In genomic region chr17:21341925-21342540, GRCh38 we compare ENCODE assay signal across 2 cellular contexts. TPM values are rescaled to one million over a fixed set of nuclear protein-coding genes. Genes with fewer than 3 reads are reported as not detected.
"Had no signal": no experiment of that assay in that cellular context is flagged by ENCODE, and none has a peak within 500 bp of the region (broad histone marks: within the 10 kb centered on the region; RNA-seq: fewer than 3 reads in every experiment).

No MANE protein-coding gene starts in this region.

RNA-seq across cellular contexts. Expression of gene KCNJ12, which starts 34.1 kb away (rescaled TPM):
- total RNA-seq: RPMI7951, SJSA1 had no signal
